Comparison of ENCODE assay signal across 18 cellular contexts in genomic region chr22:19442166-19442565, GRCh38.
"Had no signal": no experiment of that assay in that cellular context is flagged by ENCODE, and none has a peak within 500 bp of the region (broad histone marks: within the 10 kb centered on the region; RNA-seq: fewer than 3 reads in every experiment).

No MANE protein-coding gene starts in this region.

- H3K27ac Mint-ChIP-seq: dendritic cell treated with granulocyte-macrophage colony-stimulating factor and Interleukin-4, amounts not matched to agents 40 ng/mL and 50 ng/mL, for 4 days; mesothelial cell of epicardium; WTC11 had no signal

- H3K9me3 Mint-ChIP-seq: activated naive CD8-positive, alpha-beta T cell treated with anti-CD3 and anti-CD28 coated beads, Interleukin-2, amount 10 ng/mL, durations not matched to agents 7 days and 5 days; dendritic cell treated with granulocyte-macrophage colony-stimulating factor and Interleukin-4, amounts not matched to agents 40 ng/mL and 50 ng/mL, for 4 days; mesothelial cell of epicardium; neural crest cell; WTC11 had no signal

- DNase-seq: activated CD4-positive, alpha-beta T cell treated with anti-CD3 and anti-CD28 coated beads for 48 hours; activated CD8-positive, alpha-beta memory T cell treated with anti-CD3 and anti-CD28 coated beads for 24 hours; activated naive CD8-positive, alpha-beta T cell treated with anti-CD3 and anti-CD28 coated beads, Interleukin-2, amount 10 ng/mL, durations not matched to agents 7 days and 5 days; anterior cingulate cortex; brain microvascular endothelial cell; effector memory CD4-positive, alpha-beta T cell; foreskin melanocyte; heart right ventricle; left colon; sigmoid colon; stimulated activated CD4-positive, alpha-beta T cell treated with anti-CD3 and anti-CD28 coated beads, Interleukin-12 subunit alpha, Interleukin-12 subunit beta, amount 100 ng/mL, for 4 hours; stimulated activated CD4-positive, alpha-beta T cell treated with anti-CD3 and anti-CD28 coated beads, Interleukin-2, amount 100 ng/mL, for 24 hours; stimulated activated naive CD4-positive, alpha-beta T cell; T-helper 2 cell had no signal

- ATAC-seq: heart right ventricle, left colon, WTC11 had no signal

- H3K27me3 Mint-ChIP-seq: activated naive CD8-positive, alpha-beta T cell treated with anti-CD3 and anti-CD28 coated beads, Interleukin-2, amount 10 ng/mL, durations not matched to agents 7 days and 5 days; dendritic cell treated with granulocyte-macrophage colony-stimulating factor and Interleukin-4, amounts not matched to agents 40 ng/mL and 50 ng/mL, for 4 days had no signal

- H3K36me3 Mint-ChIP-seq: mesothelial cell of epicardium had no signal

- H3K4me3 Mint-ChIP-seq: activated naive CD8-positive, alpha-beta T cell treated with anti-CD3 and anti-CD28 coated beads, Interleukin-2, amount 10 ng/mL, durations not matched to agents 7 days and 5 days; dendritic cell treated with granulocyte-macrophage colony-stimulating factor and Interleukin-4, amounts not matched to agents 40 ng/mL and 50 ng/mL, for 4 days; mesothelial cell of epicardium; WTC11 had no signal
